ENCODE assay signal across 25 cellular contexts in the genomic region with DNA sequence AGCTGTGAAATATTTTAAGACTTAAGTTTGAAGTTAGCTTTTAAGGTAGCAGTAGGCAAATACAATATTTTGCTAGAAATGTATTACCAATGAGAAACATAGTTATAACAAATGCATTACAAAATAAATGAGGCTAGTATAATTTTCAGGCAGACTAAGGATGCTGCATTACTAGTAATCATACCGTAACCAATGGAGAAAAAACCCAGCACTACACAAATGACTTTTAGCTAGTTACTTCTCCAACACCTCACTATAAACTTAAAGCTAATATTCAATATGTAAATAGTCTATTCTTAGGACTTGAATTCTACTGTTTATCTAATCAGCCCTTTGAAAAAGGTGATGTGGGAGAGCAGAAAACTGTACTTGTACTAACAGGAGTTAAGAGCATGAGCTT.
DNase-seq lines count a peak whose midpoint lies in the region; ATAC-seq and TF ChIP-seq lines count a peak whose summit lies in the region.
"Had no signal": no experiment of that assay in that cellular context is flagged by ENCODE, and none has a peak within 500 bp of the region (broad histone marks: within the 10 kb centered on the region; RNA-seq: fewer than 3 reads in every experiment).

No MANE protein-coding gene starts in this region.

- CTCF ChIA-PET in activated naive CD4-positive, alpha-beta T cell treated with anti-CD3 and anti-CD28 coated beads, Interleukin-2, amount 10 ng/mL, durations not matched to agents 7 days and 5 days (lab: Charles Lee), result interaction anchor here (0.6 to 3.3 kb wide), 4 partner anchors 7 to 122 kb away, joined by 4 to 11 read pairs (median 6); no protein-coding TSS in a partner anchor

- H2AFZ ChIP-seq in DND-41 (ENCODE audit: low read depth, low read length) (no peak overlapping the region), neural progenitor cell (replicated peaks) (no peak overlapping the region)
- H2AFZ ChIP-seq: PC-9 had no signal

- no peaks in the 10 kb centered on the region for H3F3A ChIP-seq in neural progenitor cell (ENCODE audit: low read depth)

- intact Hi-C loops in activated T-helper 2 cell treated with anti-CD3 and anti-CD28 coated beads, Interferon-gamma antibody, Interleukin-2, Interleukin-4, amounts not matched to agents 10 μg/mL and 5 μg/mL and 100 μg/mL, durations not matched to agents 14 hours and 24 hours and 36 hours (cut with micrococcal nuclease), result no loop called here
- intact Hi-C loops in prostate gland (cut with DNase I), result no loop called here

- TF ChIP-seq CTCF in DND-41 (IDR thresholded peaks at IDR 0.05; ENCODE audit: borderline replicate concordance, extremely low read depth, low read length, poor library complexity, severe bottlenecking) (no peak), neural progenitor cell (IDR thresholded peaks at IDR 0.05) (no peak), prostate gland (IDR thresholded peaks at IDR 0.05) (no peak)

- peaks cover 13% of the 10 kb centered on the region; the same call in 1 of the 2 replicates for H3K36me3 ChIP-seq in DND-41 (ENCODE audit: insufficient read depth, low read length)
- H3K36me3 ChIP-seq in neural progenitor cell, result no peaks in the 10 kb centered on the region
- no peaks in the 10 kb centered on the region for H3K36me3 ChIP-seq in prostate gland
- H3K36me3 ChIP-seq: right lobe of liver, tibial nerve had no signal

- H4K20me1 ChIP-seq in DND-41 (ENCODE audit: insufficient read depth, low read length) (peaks cover 6% of the 10 kb centered on the region; the same call in 1 of the 2 replicates), neural progenitor cell (ENCODE audit: low read depth) (no peaks in the 10 kb centered on the region)

- H3K9me3 ChIP-seq in DND-41 (ENCODE audit: insufficient read depth, low read length, severe bottlenecking) (no peaks in the 10 kb centered on the region), neural progenitor cell (ENCODE audit: low read depth) (no peaks in the 10 kb centered on the region), prostate gland (no peaks in the 10 kb centered on the region)
- H3K9me3 ChIP-seq: neutrophil, right lobe of liver, SK-N-SH, spleen, tibial nerve had no signal

- ATAC-seq in DND-41 (ENCODE audit: insufficient read depth, low read depth), result no peak
- peak; percentile 52 for ATAC-seq in stimulated activated effector memory CD8-positive, alpha-beta T cell treated with anti-CD3 and anti-CD28 coated beads, Interleukin-12 subunit alpha, Interleukin-12 subunit beta, amount 100 ng/mL, for 72 hours
- ATAC-seq: right lobe of liver had no signal

- peaks cover 5% of the 10 kb centered on the region for H3K9me3 Mint-ChIP-seq in activated naive CD4-positive, alpha-beta T cell treated with anti-CD3 and anti-CD28 coated beads, Interleukin-2, amount 50 U/mL, for 24 hours
- peaks cover 8% of the 10 kb centered on the region for H3K9me3 Mint-ChIP-seq in activated naive CD4-positive, alpha-beta T cell treated with anti-CD3 and anti-CD28 coated beads, Interleukin-2, amount 10 ng/mL, durations not matched to agents 7 days and 5 days
- peaks cover 16% of the 10 kb centered on the region for H3K9me3 Mint-ChIP-seq in activated T-helper 2 cell treated with anti-CD3 and anti-CD28 coated beads, Interferon-gamma antibody, Interleukin-2, Interleukin-4, amounts not matched to agents 10 μg/mL and 5 μg/mL and 100 μg/mL, durations not matched to agents 14 hours and 24 hours and 36 hours
- peaks cover 2% of the 10 kb centered on the region for H3K9me3 Mint-ChIP-seq in stimulated activated effector memory CD8-positive, alpha-beta T cell treated with anti-CD3 and anti-CD28 coated beads, Interleukin-12 subunit alpha, Interleukin-12 subunit beta, amount 100 ng/mL, for 72 hours
- no peaks in the 10 kb centered on the region for H3K9me3 Mint-ChIP-seq in neural progenitor cell

- peaks cover 40% of the 10 kb centered on the region for H3K4me1 ChIP-seq in DND-41 (ENCODE audit: insufficient read depth, low read length)
- no peaks in the 10 kb centered on the region for H3K4me1 ChIP-seq in neural progenitor cell
- peaks cover 11% of the 10 kb centered on the region for H3K4me1 ChIP-seq in prostate gland (replicated peaks)

- no peaks in the 10 kb centered on the region for H3K27me3 ChIP-seq in DND-41 (ENCODE audit: insufficient read depth, low read length, poor library complexity)
- no peaks in the 10 kb centered on the region for H3K27me3 ChIP-seq in neural progenitor cell
- no peaks in the 10 kb centered on the region for H3K27me3 ChIP-seq in prostate gland (replicated peaks; ENCODE audit: insufficient read depth)
- H3K27me3 ChIP-seq: neutrophil, right lobe of liver, spleen, tibial nerve had no signal

- H3K4me3 Mint-ChIP-seq in activated naive CD4-positive, alpha-beta T cell treated with anti-CD3 and anti-CD28 coated beads, Interleukin-2, amount 50 U/mL, for 24 hours, result peak overlapping the region; percentile 24
- H3K4me3 Mint-ChIP-seq in activated naive CD4-positive, alpha-beta T cell treated with anti-CD3 and anti-CD28 coated beads, Interleukin-2, amount 10 ng/mL, durations not matched to agents 7 days and 5 days, result no peak overlapping the region
- H3K4me3 Mint-ChIP-seq in activated T-helper 2 cell treated with anti-CD3 and anti-CD28 coated beads, Interferon-gamma antibody, Interleukin-2, Interleukin-4, amounts not matched to agents 10 μg/mL and 5 μg/mL and 100 μg/mL, durations not matched to agents 14 hours and 24 hours and 36 hours (ENCODE audit: low read depth), result no peak overlapping the region
- peak overlapping the region; percentile 65 for H3K4me3 Mint-ChIP-seq in stimulated activated effector memory CD8-positive, alpha-beta T cell treated with anti-CD3 and anti-CD28 coated beads, Interleukin-12 subunit alpha, Interleukin-12 subunit beta, amount 100 ng/mL, for 72 hours
- H3K4me3 Mint-ChIP-seq in neural progenitor cell, result no peak overlapping the region

- H3K27ac ChIP-seq in DND-41 (ENCODE audit: low read length) (peak overlapping the region; percentile 22; the same call in 1 of the 2 replicates), neural progenitor cell (no peak overlapping the region), prostate gland (no peak overlapping the region)
- H3K27ac ChIP-seq: neutrophil, right lobe of liver had no signal

- peaks cover 25% of the 10 kb centered on the region for H3K36me3 Mint-ChIP-seq in activated naive CD4-positive, alpha-beta T cell treated with anti-CD3 and anti-CD28 coated beads, Interleukin-2, amount 50 U/mL, for 24 hours
- peaks cover 42% of the 10 kb centered on the region for H3K36me3 Mint-ChIP-seq in activated naive CD4-positive, alpha-beta T cell treated with anti-CD3 and anti-CD28 coated beads, Interleukin-2, amount 10 ng/mL, durations not matched to agents 7 days and 5 days
- peaks cover 57% of the 10 kb centered on the region for H3K36me3 Mint-ChIP-seq in activated T-helper 2 cell treated with anti-CD3 and anti-CD28 coated beads, Interferon-gamma antibody, Interleukin-2, Interleukin-4, amounts not matched to agents 10 μg/mL and 5 μg/mL and 100 μg/mL, durations not matched to agents 14 hours and 24 hours and 36 hours (ENCODE audit: low read depth)
- peaks cover 81% of the 10 kb centered on the region for H3K36me3 Mint-ChIP-seq in stimulated activated effector memory CD8-positive, alpha-beta T cell treated with anti-CD3 and anti-CD28 coated beads, Interleukin-12 subunit alpha, Interleukin-12 subunit beta, amount 100 ng/mL, for 72 hours
- H3K36me3 Mint-ChIP-seq in neural progenitor cell, result no peaks in the 10 kb centered on the region

- H3K9ac ChIP-seq in DND-41 (ENCODE audit: low read depth, low read length) (no peak overlapping the region), neural progenitor cell (no peak overlapping the region)
- H3K9ac ChIP-seq: SK-N-SH had no signal

- H3K4me3 ChIP-seq in DND-41 (ENCODE audit: low read depth in 1 of 2, low read length in 2 of 2) (no peak overlapping the region), neural progenitor cell (no peak overlapping the region), prostate gland (no peak overlapping the region)
- H3K4me3 ChIP-seq: PC-9, right lobe of liver, spleen, tibial nerve had no signal

- WGBS in prostate gland, result 84% methylated on average over 1 of the region's 1 CpG

- H3K4me1 Mint-ChIP-seq in activated naive CD4-positive, alpha-beta T cell treated with anti-CD3 and anti-CD28 coated beads, Interleukin-2, amount 50 U/mL, for 24 hours, result peaks cover 88% of the 10 kb centered on the region
- H3K4me1 Mint-ChIP-seq in activated naive CD4-positive, alpha-beta T cell treated with anti-CD3 and anti-CD28 coated beads, Interleukin-2, amount 10 ng/mL, durations not matched to agents 7 days and 5 days, result peaks cover 52% of the 10 kb centered on the region
- peaks cover 60% of the 10 kb centered on the region for H3K4me1 Mint-ChIP-seq in activated T-helper 2 cell treated with anti-CD3 and anti-CD28 coated beads, Interferon-gamma antibody, Interleukin-2, Interleukin-4, amounts not matched to agents 10 μg/mL and 5 μg/mL and 100 μg/mL, durations not matched to agents 14 hours and 24 hours and 36 hours (ENCODE audit: low read depth)
- H3K4me1 Mint-ChIP-seq in stimulated activated effector memory CD8-positive, alpha-beta T cell treated with anti-CD3 and anti-CD28 coated beads, Interleukin-12 subunit alpha, Interleukin-12 subunit beta, amount 100 ng/mL, for 72 hours, result peaks cover 87% of the 10 kb centered on the region
- H3K4me1 Mint-ChIP-seq in neural progenitor cell, result peaks cover 15% of the 10 kb centered on the region

- DNase-seq in activated naive CD4-positive, alpha-beta T cell treated with anti-CD3 and anti-CD28 coated beads, Interleukin-2, amount 10 ng/mL, durations not matched to agents 7 days and 5 days, result no peak
- DNase-seq in DND-41 (no peak), neural progenitor cell (ENCODE audit: low spot score) (no peak), prostate gland (ENCODE audit: low spot score) (no peak)
- no peak for DNase-seq in activated T-helper 2 cell treated with anti-CD3 and anti-CD28 coated beads, Interferon-gamma antibody, Interleukin-2, Interleukin-4, amounts not matched to agents 10 μg/mL and 5 μg/mL and 100 μg/mL, durations not matched to agents 14 hours and 24 hours and 36 hours (ENCODE audit: low spot score)
- DNase-seq in stimulated activated effector memory CD8-positive, alpha-beta T cell treated with anti-CD3 and anti-CD28 coated beads, Interleukin-12 subunit alpha, Interleukin-12 subunit beta, amount 100 ng/mL, for 72 hours (ENCODE audit: low spot score in 2 of 2), result no peak
- DNase-seq: activated CD4-positive, alpha-beta T cell treated with anti-CD3 and anti-CD28 coated beads for 4 hours; activated effector memory CD4-positive, alpha-beta T cell treated with Interleukin-2 at 50 U/mL for 16 hours; caudate nucleus; COR-L47; cortex of kidney; effector memory CD4-positive, alpha-beta T cell; mesendoderm; NCI-H1048; NCI-H524; NK-92 treated with Interleukin-12 subunit alpha and Interleukin-12 subunit beta, amount 100 ng/mL, for 24 hours; posterior cingulate gyrus; right lobe of liver; SK-N-SH; spleen; stimulated activated CD4-positive, alpha-beta T cell treated with anti-CD3 and anti-CD28 coated beads, Interleukin-2, amount 100 ng/mL, for 24 hours had no signal

- H3K27me3 Mint-ChIP-seq in activated naive CD4-positive, alpha-beta T cell treated with anti-CD3 and anti-CD28 coated beads, Interleukin-2, amount 50 U/mL, for 24 hours, result no peaks in the 10 kb centered on the region
- H3K27me3 Mint-ChIP-seq in activated naive CD4-positive, alpha-beta T cell treated with anti-CD3 and anti-CD28 coated beads, Interleukin-2, amount 10 ng/mL, durations not matched to agents 7 days and 5 days, result no peaks in the 10 kb centered on the region
- H3K27me3 Mint-ChIP-seq in activated T-helper 2 cell treated with anti-CD3 and anti-CD28 coated beads, Interferon-gamma antibody, Interleukin-2, Interleukin-4, amounts not matched to agents 10 μg/mL and 5 μg/mL and 100 μg/mL, durations not matched to agents 14 hours and 24 hours and 36 hours (ENCODE audit: low read depth), result no peaks in the 10 kb centered on the region
- H3K27me3 Mint-ChIP-seq in neural progenitor cell (ENCODE audit: insufficient read depth, low read depth), result peaks cover 8% of the 10 kb centered on the region

- H3K79me2 ChIP-seq in DND-41 (ENCODE audit: insufficient read depth, low read length) (peaks cover 98% of the 10 kb centered on the region), neural progenitor cell (ENCODE audit: low read depth) (no peaks in the 10 kb centered on the region)

- H3K27ac Mint-ChIP-seq in activated naive CD4-positive, alpha-beta T cell treated with anti-CD3 and anti-CD28 coated beads, Interleukin-2, amount 50 U/mL, for 24 hours, result peak overlapping the region; percentile 61
- no peak overlapping the region for H3K27ac Mint-ChIP-seq in activated naive CD4-positive, alpha-beta T cell treated with anti-CD3 and anti-CD28 coated beads, Interleukin-2, amount 10 ng/mL, durations not matched to agents 7 days and 5 days
- peak overlapping the region; percentile 61 for H3K27ac Mint-ChIP-seq in activated T-helper 2 cell treated with anti-CD3 and anti-CD28 coated beads, Interferon-gamma antibody, Interleukin-2, Interleukin-4, amounts not matched to agents 10 μg/mL and 5 μg/mL and 100 μg/mL, durations not matched to agents 14 hours and 24 hours and 36 hours
- H3K27ac Mint-ChIP-seq in stimulated activated effector memory CD8-positive, alpha-beta T cell treated with anti-CD3 and anti-CD28 coated beads, Interleukin-12 subunit alpha, Interleukin-12 subunit beta, amount 100 ng/mL, for 72 hours, result peak overlapping the region; percentile 85
- H3K27ac Mint-ChIP-seq in neural progenitor cell, result no peak overlapping the region

- TF ChIP-seq POLR2A in prostate gland (IDR thresholded peaks at IDR 0.05), result no peak

- H3K4me2 ChIP-seq in DND-41 (ENCODE audit: insufficient read depth, low read length) (no peak overlapping the region), neural progenitor cell (no peak overlapping the region)
- H3K4me2 ChIP-seq: PC-9, SK-N-SH had no signal

Comparison
In these comparisons a context has a peak if more than half of its experiments do, and no peak if none do; other contexts are left out.
1. H3K27ac Mint-ChIP-seq: peak in activated naive CD4-positive, alpha-beta T cell treated with anti-CD3 and anti-CD28 coated beads, Interleukin-2, amount 50 U/mL, for 24 hours (single experiment), activated T-helper 2 cell treated with anti-CD3 and anti-CD28 coated beads, Interferon-gamma antibody, Interleukin-2, Interleukin-4, amounts not matched to agents 10 μg/mL and 5 μg/mL and 100 μg/mL, durations not matched to agents 14 hours and 24 hours and 36 hours (single experiment) and stimulated activated effector memory CD8-positive, alpha-beta T cell treated with anti-CD3 and anti-CD28 coated beads, Interleukin-12 subunit alpha, Interleukin-12 subunit beta, amount 100 ng/mL, for 72 hours (single experiment); none in activated naive CD4-positive, alpha-beta T cell treated with anti-CD3 and anti-CD28 coated beads, Interleukin-2, amount 10 ng/mL, durations not matched to agents 7 days and 5 days (single experiment) and neural progenitor cell (single experiment).
2. H3K4me3 Mint-ChIP-seq: peak in activated naive CD4-positive, alpha-beta T cell treated with anti-CD3 and anti-CD28 coated beads, Interleukin-2, amount 50 U/mL, for 24 hours (single experiment) and stimulated activated effector memory CD8-positive, alpha-beta T cell treated with anti-CD3 and anti-CD28 coated beads, Interleukin-12 subunit alpha, Interleukin-12 subunit beta, amount 100 ng/mL, for 72 hours (single experiment); none in activated naive CD4-positive, alpha-beta T cell treated with anti-CD3 and anti-CD28 coated beads, Interleukin-2, amount 10 ng/mL, durations not matched to agents 7 days and 5 days (single experiment), activated T-helper 2 cell treated with anti-CD3 and anti-CD28 coated beads, Interferon-gamma antibody, Interleukin-2, Interleukin-4, amounts not matched to agents 10 μg/mL and 5 μg/mL and 100 μg/mL, durations not matched to agents 14 hours and 24 hours and 36 hours (single experiment) and neural progenitor cell (single experiment).